In the genomic region with DNA sequence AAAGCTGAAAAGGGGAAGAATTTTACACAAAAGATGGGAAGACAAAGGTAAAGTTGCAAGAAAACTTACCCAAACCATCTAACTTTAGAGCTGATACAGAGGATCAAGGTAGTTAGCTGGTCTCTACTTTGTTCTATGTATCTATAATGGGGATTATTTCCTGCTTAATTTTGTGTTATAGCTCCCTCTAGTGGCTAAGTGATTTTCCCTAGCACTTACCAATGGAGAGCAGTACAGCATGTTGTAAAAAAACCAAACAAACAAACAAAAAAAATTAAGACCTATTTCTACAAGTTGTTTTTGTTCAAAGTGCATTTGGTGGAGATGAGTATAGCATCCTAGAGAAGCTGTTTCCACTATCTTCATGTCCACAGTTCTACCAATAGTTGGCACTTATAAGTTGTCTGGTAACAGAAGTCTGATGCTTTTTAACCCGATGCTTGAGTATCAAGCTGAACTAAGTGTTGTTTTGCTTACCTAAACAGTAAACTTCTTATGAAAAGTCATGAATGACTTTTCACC, we compare ENCODE assay signal across 9 cellular contexts. TPM values are rescaled to one million over a fixed set of nuclear protein-coding genes. Genes with fewer than 3 reads are reported as not detected.
DNase-seq lines count a peak whose midpoint lies in the region; ATAC-seq and TF ChIP-seq lines count a peak whose summit lies in the region.
"Had no signal": no experiment of that assay in that cellular context is flagged by ENCODE, and none has a peak within 500 bp of the region (broad histone marks: within the 10 kb centered on the region; RNA-seq: fewer than 3 reads in every experiment).

No MANE protein-coding gene starts in this region.

- no peaks in the 10 kb centered on the region for H3K27me3 ChIP-seq in parathyroid adenoma (ENCODE audit: control insufficient read depth, insufficient read depth, low read length)
- H3K27me3 ChIP-seq: SJCRH30 had no signal

- BruUV-seq in Calu3 (replicated peaks; lab: Mats Ljungman, UMichigan), result no TSS peak

- H3K4me1 ChIP-seq in parathyroid adenoma, result peaks cover 6% of the 10 kb centered on the region

- H3K79me2 ChIP-seq in parathyroid adenoma, result peaks cover 6% of the 10 kb centered on the region

- peaks cover 20% of the 10 kb centered on the region for H3K4me1 Mint-ChIP-seq in Calu3 (ENCODE audit: low read depth, unreplicated experiment)

- H3K9me3 ChIP-seq in parathyroid adenoma (ENCODE audit: control insufficient read depth, low read length), result no peaks in the 10 kb centered on the region
- H3K9me3 ChIP-seq: SJCRH30 had no signal

- H3K4me3 ChIP-seq in foreskin fibroblast (ENCODE audit: low read depth in 1 of 2, low read length in 2 of 2), result no peak overlapping the region
- no peak overlapping the region for H3K4me3 ChIP-seq in parathyroid adenoma (ENCODE audit: low read depth, low read length)
- H3K4me3 ChIP-seq: SJCRH30 had no signal

- H3K9ac ChIP-seq in parathyroid adenoma, result no peak overlapping the region

- H3K4me3 Mint-ChIP-seq in Calu3 (ENCODE audit: low read depth, unreplicated experiment), result no peak overlapping the region

- H3K36me3 ChIP-seq in parathyroid adenoma (ENCODE audit: control insufficient read depth, insufficient read depth, low read length), result no peaks in the 10 kb centered on the region

- H3K27ac Mint-ChIP-seq in Calu3 (ENCODE audit: unreplicated experiment), result no peak overlapping the region

- peaks cover 53% of the 10 kb centered on the region for H3K36me3 Mint-ChIP-seq in Calu3 (ENCODE audit: insufficient read depth, unreplicated experiment)

- no peak for ATAC-seq in GM21423 (IDR thresholded peaks at IDR 0.05; ENCODE audit: unreplicated experiment)
- no peak for ATAC-seq in GM21526 (IDR thresholded peaks at IDR 0.05; ENCODE audit: low FRiP score, unreplicated experiment)

- no peaks in the 10 kb centered on the region for H3K27me3 Mint-ChIP-seq in Calu3 (ENCODE audit: unreplicated experiment)

- intact Hi-C loops in Calu3 (cut with micrococcal nuclease; ENCODE audit: unreplicated experiment), result no loop called here

- no peak overlapping the region for H3K4me2 ChIP-seq in parathyroid adenoma (ENCODE audit: low read length)

- H3K9me3 Mint-ChIP-seq in Calu3 (ENCODE audit: low read depth, unreplicated experiment), result no peaks in the 10 kb centered on the region

- H3K27ac ChIP-seq in VCaP (no peak overlapping the region), parathyroid adenoma (no peak overlapping the region)
- H3K27ac ChIP-seq: SJCRH30 had no signal

- no peak overlapping the region for H2AFZ ChIP-seq in parathyroid adenoma

- CTCF ChIA-PET in Calu3 (lab: Charles Lee), result interaction anchor here (0.8 to 2.1 kb wide), 14 partner anchors 9 to 150 kb away, joined by 3 to 17 read pairs (median 5); a partner anchor contains a TSS

- no peak for DNase-seq in Calu3
- DNase-seq in H4 (ENCODE audit: low spot score), result peak; percentile 70
- peak; percentile 85 for DNase-seq in NCI-H2081 treated with DMSO at 0.1 percent for 48 hours (lab: John Stamatoyannopoulos, UW)
- peak; percentile 57 to 86 for DNase-seq in foreskin fibroblast

- TF ChIP-seq CTCF in Calu3 (IDR thresholded peaks at IDR 0.05; ENCODE audit: unreplicated experiment), result peak; percentile 27
- peak; percentile 84 for TF ChIP-seq CTCF in VCaP (conservative IDR thresholded peaks at IDR 0.05)
- peak; percentile 69 for TF ChIP-seq CTCF in foreskin fibroblast (IDR thresholded peaks at IDR 0.05; ENCODE audit: low read depth, low read length)
- TF ChIP-seq CTCF in parathyroid adenoma (IDR thresholded peaks at IDR 0.05), result peak; percentile 88

RNA-seq across cellular contexts. Expression of a gene that starts 7.5 kb away (rescaled TPM):
- 232 and 239 TPM in 2 replicates for total RNA-seq in Calu3 (2022)
- total RNA-seq in H4 (2014; rRNA removed; shearing (Covaris generic)), result 432 and 491 TPM in 2 replicates

RNA-seq across cellular contexts. Expression of a gene that starts 11.5 kb away (rescaled TPM):
- total RNA-seq in Calu3 (2022), result 33.4 and 40.4 TPM in 2 replicates
- total RNA-seq in H4 (2014; rRNA removed; shearing (Covaris generic)), result 50.4 and 60.6 TPM in 2 replicates

RNA-seq across cellular contexts. Expression of a gene that starts 44.3 kb away (rescaled TPM):
- 30.9 and 34.7 TPM in 2 replicates for total RNA-seq in Calu3 (2022)
- total RNA-seq in H4 (2014; rRNA removed; shearing (Covaris generic)), result 7.4 and 8.1 TPM in 2 replicates

Comparison
In these comparisons a context has a peak if more than half of its experiments do, and no peak if none do; other contexts are left out.
1. CTCF ChIP-seq: peak in every context shown above with its lines; median percentile 88 in parathyroid adenoma; 84 in VCaP; 69 in foreskin fibroblast; 27 in Calu3.